ENCODE assay signal across 26 cellular contexts in the genomic region with DNA sequence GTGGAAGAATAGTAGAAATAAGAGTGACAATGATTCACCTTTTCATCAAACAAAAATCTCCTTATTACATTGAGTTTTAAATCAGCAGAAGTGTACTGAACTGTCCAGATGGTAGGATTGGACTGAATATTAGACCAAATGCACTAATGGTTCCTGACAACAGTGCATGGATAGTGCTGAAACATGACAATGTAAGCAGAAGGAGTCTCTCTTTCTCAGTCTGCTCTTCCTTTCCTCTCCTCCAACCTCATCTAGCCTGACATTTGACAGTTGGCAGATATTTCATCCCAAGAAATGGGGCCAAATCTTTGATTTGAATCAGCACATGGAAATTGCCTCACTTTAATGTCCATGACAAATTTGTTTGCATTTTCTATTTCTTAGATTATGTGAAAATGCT.
"Had no signal": no experiment of that assay in that cellular context is flagged by ENCODE, and none has a peak within 500 bp of the region (broad histone marks: within the 10 kb centered on the region; RNA-seq: fewer than 3 reads in every experiment).

No MANE protein-coding gene starts in this region.

- H3K4me1 ChIP-seq: colonic mucosa, foreskin keratinocyte, gastrocnemius medialis, heart left ventricle had no signal

- DNase-seq: activated B cell treated with CpG ODN at 0.5 μM for 24 hours; activated CD4-positive, alpha-beta T cell treated with anti-CD3 and anti-CD28 coated beads for 48 hours; activated CD4-positive, alpha-beta T cell treated with anti-CD3 and anti-CD28 coated beads, Interleukin-2, amount 50 U/mL, for 1 hour; activated CD4-positive, alpha-beta T cell treated with anti-CD3 and anti-CD28 coated beads, Interleukin-2, amount 50 U/mL, for 48 hours; activated CD8-positive, alpha-beta memory T cell treated with anti-CD3 and anti-CD28 coated beads for 24 hours; activated CD8-positive, alpha-beta T cell treated with anti-CD3 and anti-CD28 coated beads for 36 hours; activated effector memory CD4-positive, alpha-beta T cell treated with Interleukin-2 at 50 U/mL for 16 hours; activated gamma-delta T cell treated with Interleukin-2 at 50 U/mL for 16 hours; activated naive CD4-positive, alpha-beta T cell treated with anti-CD3 and anti-CD28 coated beads, Interleukin-2, amount 50 U/mL, for 16 hours; activated naive CD4-positive, alpha-beta T cell treated with Interleukin-2 at 50 U/mL for 16 hours; activated T-cell treated with anti-CD3 and anti-CD28 coated beads, Interleukin-2, amount 50 U/mL, for 4 hours; amniotic stem cell; anterior cingulate cortex; brain microvascular endothelial cell; colonic mucosa; effector CD8-positive, alpha-beta T cell; foreskin keratinocyte; gastrocnemius medialis; glutamatergic neuron; heart left ventricle; T-helper 17 cell; T1000; WERI-Rb-1 had no signal

- H3K4me3 ChIP-seq: colonic mucosa, gastrocnemius medialis, heart left ventricle had no signal

- FAIRE-seq: astrocyte, bronchial epithelial cell, endometrium had no signal

- H3K9me3 ChIP-seq: colonic mucosa, gastrocnemius medialis, heart left ventricle had no signal

- H3K27ac ChIP-seq: brain microvascular endothelial cell, colonic mucosa, foreskin keratinocyte, gastrocnemius medialis, heart left ventricle, WERI-Rb-1 had no signal

- H3K36me3 ChIP-seq: brain microvascular endothelial cell, colonic mucosa, gastrocnemius medialis, heart left ventricle, WERI-Rb-1 had no signal

- H3K27me3 ChIP-seq: brain microvascular endothelial cell, colonic mucosa, foreskin keratinocyte, gastrocnemius medialis, heart left ventricle had no signal
